ENCODE assay signal across 23 cellular contexts in genomic region chr3:81632659-81633058, GRCh38.
DNase-seq lines count a peak whose midpoint lies in the region; ATAC-seq and TF ChIP-seq lines count a peak whose summit lies in the region.
"Had no signal": no experiment of that assay in that cellular context is flagged by ENCODE, and none has a peak within 500 bp of the region (broad histone marks: within the 10 kb centered on the region; RNA-seq: fewer than 3 reads in every experiment).

No MANE protein-coding gene starts in this region.

- H3K36me3 ChIP-seq in PC-3 (ENCODE audit: low read depth, low read length) = peaks cover 9% of the 10 kb centered on the region; the same call in 1 of the 2 replicates
- no peaks in the 10 kb centered on the region for H3K36me3 ChIP-seq in upper lobe of right lung
- H3K36me3 ChIP-seq: BE2C had no signal

- H3K27ac ChIP-seq in PC-3 (ENCODE audit: low read length) = no peak overlapping the region
- no peak overlapping the region for H3K27ac ChIP-seq in upper lobe of right lung
- H3K27ac ChIP-seq: BLaER1 had no signal

- H3K4me2 ChIP-seq in PC-3 (ENCODE audit: low read length) = no peak overlapping the region
- H3K4me2 ChIP-seq: BLaER1 had no signal

- H3K4me1 ChIP-seq in PC-3 (ENCODE audit: insufficient read depth, low read length) (no peaks in the 10 kb centered on the region), upper lobe of right lung (no peaks in the 10 kb centered on the region)
- H3K4me1 ChIP-seq: BE2C, BLaER1 had no signal

- ATAC-seq in PC-3 = peak; percentile 98
- no peak for ATAC-seq in HG03280 (IDR thresholded peaks at IDR 0.05; ENCODE audit: unreplicated experiment)
- no peak for ATAC-seq in upper lobe of right lung
- ATAC-seq: GM12878 had no signal

- CTCF ChIA-PET in PC-3 (lab: Charles Lee) = no interaction called here

- TF ChIP-seq CTCF in PC-3 (conservative IDR thresholded peaks at IDR 0.05; ENCODE audit: low read depth, low read length) (no peak), upper lobe of right lung (IDR thresholded peaks at IDR 0.05) (no peak)

- no peak overlapping the region for H3K4me3 ChIP-seq in PC-3 (ENCODE audit: low read length)
- no peak overlapping the region for H3K4me3 ChIP-seq in upper lobe of right lung
- H3K4me3 ChIP-seq: BLaER1, GM12878 had no signal

- H3K9me3 ChIP-seq in PC-3 (ENCODE audit: low read length) = no peaks in the 10 kb centered on the region
- no peaks in the 10 kb centered on the region for H3K9me3 ChIP-seq in upper lobe of right lung
- H3K9me3 ChIP-seq: BE2C had no signal

- DNase-seq in M059J (ENCODE audit: low read depth) (peak; percentile 15), PC-3 (no peak), renal cortical epithelial cell (ENCODE audit: low read depth) (peak; percentile 54), RKO (ENCODE audit: low spot score) (no peak), upper lobe of right lung (no peak)
- DNase-seq: 8988T; ACHN; BE2C; C1 segment of cervical spinal cord; CD4-positive, alpha-beta memory T cell; CD4-positive, CD25-positive, alpha-beta regulatory T cell; CD8-positive, alpha-beta memory T cell; COR-L47; DMS 273 treated with DMSO at 0.1 percent for 48 hours; DMS153; DMS53; DMS79; DND-41; EL; GDM1 had no signal

- no peaks in the 10 kb centered on the region for H3F3A ChIP-seq in PC-3 (ENCODE audit: low read length, unreplicated experiment)

- POLR2A ChIA-PET in PC-3 (lab: Charles Lee; ENCODE audit: unreplicated experiment) = no interaction called here

- no TSS peak for BruUV-seq in PC-3 (replicated peaks; lab: Mats Ljungman, UMichigan)

- H3K79me2 ChIP-seq in PC-3 (ENCODE audit: low read length) = no peaks in the 10 kb centered on the region

- intact Hi-C loops in PC-3 (cut with micrococcal nuclease) = no loop called here
- intact Hi-C loops in upper lobe of right lung (cut with DNase I) = no loop called here

- H4K20me1 ChIP-seq in PC-3 (ENCODE audit: low read length) = no peaks in the 10 kb centered on the region
- H4K20me1 ChIP-seq: BLaER1 had no signal

- H2AFZ ChIP-seq in PC-3 (ENCODE audit: low read length) = no peak overlapping the region

- H3K27me3 ChIP-seq in PC-3 (ENCODE audit: low read length) = no peaks in the 10 kb centered on the region
- H3K27me3 ChIP-seq in upper lobe of right lung = no peaks in the 10 kb centered on the region
- H3K27me3 ChIP-seq: BE2C, BLaER1 had no signal

- no peak overlapping the region for H3K9ac ChIP-seq in PC-3 (ENCODE audit: low read length)
- H3K9ac ChIP-seq: BLaER1 had no signal

- no peaks in the 10 kb centered on the region for H3K9me2 ChIP-seq in PC-3 (replicated peaks; ENCODE audit: low read length)

Comparison
In these comparisons a context has a peak if more than half of its experiments do, and no peak if none do; other contexts are left out.
1. DNase-seq: peak in M059J (single experiment) and renal cortical epithelial cell (single experiment); none in PC-3 (single experiment), RKO (single experiment) and upper lobe of right lung (single experiment).